In the genomic region with DNA sequence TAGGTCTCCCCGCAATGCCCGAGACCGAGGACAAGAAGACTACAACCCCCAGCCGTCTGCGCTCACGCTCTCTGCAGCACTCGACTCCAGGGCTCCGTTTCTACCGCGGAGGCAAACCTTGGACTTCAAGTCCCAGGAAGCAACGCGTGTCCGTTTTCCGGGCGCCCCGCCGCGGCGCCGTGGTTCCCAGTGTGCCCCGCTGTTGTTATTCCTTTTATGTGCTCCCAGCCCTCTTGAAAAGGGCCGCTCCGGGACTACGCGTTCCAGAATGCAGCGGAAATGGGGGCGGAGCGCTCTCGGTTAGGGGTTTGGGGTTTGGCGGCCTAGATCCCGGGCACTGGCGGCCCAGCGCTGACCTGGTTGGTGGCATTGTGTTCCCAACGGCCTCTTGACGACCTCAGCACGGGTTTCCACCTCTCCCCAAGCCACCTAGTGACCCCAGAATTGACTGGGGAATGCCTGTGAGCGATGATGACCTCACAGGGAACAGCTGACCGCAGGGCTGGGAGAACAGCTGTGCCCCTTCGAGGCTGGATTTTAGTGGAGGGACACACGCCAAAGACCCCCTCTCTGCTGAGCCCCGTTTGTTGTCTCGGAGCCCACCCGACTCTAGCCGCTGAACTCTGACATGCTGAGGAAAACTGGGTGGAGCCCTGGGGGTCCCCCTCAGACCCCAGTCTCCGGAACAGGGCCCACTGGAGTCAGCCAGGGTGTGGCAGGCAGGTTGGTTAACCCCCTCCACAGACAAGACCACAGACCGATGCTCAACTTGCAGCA, we compare ENCODE assay signal across 8 cellular contexts. TPM values are rescaled to one million over a fixed set of nuclear protein-coding genes. Genes with fewer than 3 reads are reported as not detected.
A peak's percentile ranks its signal among the peaks of the same experiment; 100 is the strongest.
DNase-seq lines count a peak whose midpoint lies in the region; TF ChIP-seq lines count a peak whose summit lies in the region.

No MANE protein-coding gene starts in this region.

- H3K27me3 ChIP-seq in HAP-1 (ENCODE audit: low read depth): no peaks in the 10 kb centered on the region
- H3K27me3 ChIP-seq in MG63: no peaks in the 10 kb centered on the region

- H3K27ac Mint-ChIP-seq in nephron progenitor cell: peak overlapping the region; percentile 77
- peak overlapping the region; percentile 91 for H3K27ac Mint-ChIP-seq in stimulated activated naive CD8-positive, alpha-beta T cell treated with anti-CD3 and anti-CD28 coated beads, Interleukin-15, Interleukin-2, amounts not matched to agents 100 ng/mL and 50 ng/mL, for 24 hours

- H3K4me3 Mint-ChIP-seq in nephron progenitor cell: peak overlapping the region; percentile 92
- peak overlapping the region; percentile 93 for H3K4me3 Mint-ChIP-seq in stimulated activated naive CD8-positive, alpha-beta T cell treated with anti-CD3 and anti-CD28 coated beads, Interleukin-15, Interleukin-2, amounts not matched to agents 100 ng/mL and 50 ng/mL, for 24 hours

- H3K4me3 ChIP-seq in HAP-1 (peak overlapping the region; percentile 88), MG63 (peak overlapping the region; percentile 67)

- DNase-seq in G401 (ENCODE audit: low spot score): peak; percentile 100
- peak; percentile 97 to 98 for DNase-seq in HAP-1 (ENCODE audit: low spot score in 2 of 2)
- DNase-seq in MG63: peak; percentile 97
- DNase-seq in SHP77 (lab: John Stamatoyannopoulos, UW): peak; percentile 99
- peak; percentile 83 for DNase-seq in activated gamma-delta T cell (lab: John Stamatoyannopoulos, UW)
- peak; percentile 98 for DNase-seq in fibroblast of the conjunctiva (ENCODE audit: low read depth)
- peak; percentile 95 for DNase-seq in nephron progenitor cell

- H3K27me3 Mint-ChIP-seq in nephron progenitor cell (ENCODE audit: low read depth, poor library complexity): peaks cover 32% of the 10 kb centered on the region
- no peaks in the 10 kb centered on the region for H3K27me3 Mint-ChIP-seq in stimulated activated naive CD8-positive, alpha-beta T cell treated with anti-CD3 and anti-CD28 coated beads, Interleukin-15, Interleukin-2, amounts not matched to agents 100 ng/mL and 50 ng/mL, for 24 hours

- H3K4me1 Mint-ChIP-seq in nephron progenitor cell: peaks cover 50% of the 10 kb centered on the region
- H3K4me1 Mint-ChIP-seq in stimulated activated naive CD8-positive, alpha-beta T cell treated with anti-CD3 and anti-CD28 coated beads, Interleukin-15, Interleukin-2, amounts not matched to agents 100 ng/mL and 50 ng/mL, for 24 hours (ENCODE audit: low read depth): peaks cover 34% of the 10 kb centered on the region

- in situ Hi-C loops in G401 (cut with HindIII; ENCODE audit: low sequenced_read_pairs): no loop called here
- in situ Hi-C loops in HAP-1 (cut with MboI; ENCODE audit: low sequenced_read_pairs): no loop called here

- H3K36me3 Mint-ChIP-seq in nephron progenitor cell (ENCODE audit: low read depth): no peaks in the 10 kb centered on the region
- no peaks in the 10 kb centered on the region for H3K36me3 Mint-ChIP-seq in stimulated activated naive CD8-positive, alpha-beta T cell treated with anti-CD3 and anti-CD28 coated beads, Interleukin-15, Interleukin-2, amounts not matched to agents 100 ng/mL and 50 ng/mL, for 24 hours (ENCODE audit: low read depth)

- H3K9me3 ChIP-seq in HAP-1 (no peaks in the 10 kb centered on the region), MG63 (no peaks in the 10 kb centered on the region)

- H3K4me1 ChIP-seq in HAP-1: peaks cover 23% of the 10 kb centered on the region

- H3K36me3 ChIP-seq in HAP-1 (replicated peaks): peaks cover 10% of the 10 kb centered on the region
- no peaks in the 10 kb centered on the region for H3K36me3 ChIP-seq in MG63

- no peaks in the 10 kb centered on the region for H3K9me3 Mint-ChIP-seq in nephron progenitor cell
- no peaks in the 10 kb centered on the region for H3K9me3 Mint-ChIP-seq in stimulated activated naive CD8-positive, alpha-beta T cell treated with anti-CD3 and anti-CD28 coated beads, Interleukin-15, Interleukin-2, amounts not matched to agents 100 ng/mL and 50 ng/mL, for 24 hours

- TF ChIP-seq CTCF in nephron progenitor cell (IDR thresholded peaks at IDR 0.05): no peak

RNA-seq across cellular contexts. Expression of gene CDK5, which starts 0.5 kb away (rescaled TPM):
- 18.5 and 25.3 TPM in 2 replicates for total RNA-seq in G401 (2014; rRNA removed; shearing (Covaris generic))
- total RNA-seq in MG63 (2014; rRNA removed; shearing (Covaris generic); ENCODE audit: low replicate concordance): 11.0 and 21.7 TPM in 2 replicates

RNA-seq across cellular contexts. Expression of gene SLC4A2, which starts 1.2 kb away (rescaled TPM):
- 363 and 382 TPM in 2 replicates for total RNA-seq in G401 (2014; rRNA removed; shearing (Covaris generic))
- total RNA-seq in MG63 (2014; rRNA removed; shearing (Covaris generic); ENCODE audit: low replicate concordance): 38.6 and 81.5 TPM in 2 replicates

RNA-seq across cellular contexts. Expression of gene ASIC3, which starts 9.8 kb away (rescaled TPM):
- not detected in 2 replicates for total RNA-seq in G401 (2014; rRNA removed; shearing (Covaris generic))
- 0.76 TPM in 1 of 2 replicates, not detected in the other for total RNA-seq in MG63 (2014; rRNA removed; shearing (Covaris generic); ENCODE audit: low replicate concordance)

RNA-seq across cellular contexts. Expression of gene FASTK, which starts 22.4 kb away (rescaled TPM):
- 57.2 and 62.9 TPM in 2 replicates for total RNA-seq in G401 (2014; rRNA removed; shearing (Covaris generic))
- total RNA-seq in MG63 (2014; rRNA removed; shearing (Covaris generic); ENCODE audit: low replicate concordance): 47.5 and 71.5 TPM in 2 replicates

RNA-seq across cellular contexts. Expression of gene TMUB1, which starts 25.1 kb away (rescaled TPM):
- 94.3 and 112 TPM in 2 replicates for total RNA-seq in G401 (2014; rRNA removed; shearing (Covaris generic))
- 5.2 and 32.9 TPM in 2 replicates for total RNA-seq in MG63 (2014; rRNA removed; shearing (Covaris generic); ENCODE audit: low replicate concordance)

Comparison
In these comparisons a context has a peak if more than half of its experiments do, and no peak if none do; other contexts are left out.
1. Peak in every context shown above with its lines: DNase-seq and H3K4me3 ChIP-seq.